Comparison of ENCODE assay signal across 8 cellular contexts in the genomic region with DNA sequence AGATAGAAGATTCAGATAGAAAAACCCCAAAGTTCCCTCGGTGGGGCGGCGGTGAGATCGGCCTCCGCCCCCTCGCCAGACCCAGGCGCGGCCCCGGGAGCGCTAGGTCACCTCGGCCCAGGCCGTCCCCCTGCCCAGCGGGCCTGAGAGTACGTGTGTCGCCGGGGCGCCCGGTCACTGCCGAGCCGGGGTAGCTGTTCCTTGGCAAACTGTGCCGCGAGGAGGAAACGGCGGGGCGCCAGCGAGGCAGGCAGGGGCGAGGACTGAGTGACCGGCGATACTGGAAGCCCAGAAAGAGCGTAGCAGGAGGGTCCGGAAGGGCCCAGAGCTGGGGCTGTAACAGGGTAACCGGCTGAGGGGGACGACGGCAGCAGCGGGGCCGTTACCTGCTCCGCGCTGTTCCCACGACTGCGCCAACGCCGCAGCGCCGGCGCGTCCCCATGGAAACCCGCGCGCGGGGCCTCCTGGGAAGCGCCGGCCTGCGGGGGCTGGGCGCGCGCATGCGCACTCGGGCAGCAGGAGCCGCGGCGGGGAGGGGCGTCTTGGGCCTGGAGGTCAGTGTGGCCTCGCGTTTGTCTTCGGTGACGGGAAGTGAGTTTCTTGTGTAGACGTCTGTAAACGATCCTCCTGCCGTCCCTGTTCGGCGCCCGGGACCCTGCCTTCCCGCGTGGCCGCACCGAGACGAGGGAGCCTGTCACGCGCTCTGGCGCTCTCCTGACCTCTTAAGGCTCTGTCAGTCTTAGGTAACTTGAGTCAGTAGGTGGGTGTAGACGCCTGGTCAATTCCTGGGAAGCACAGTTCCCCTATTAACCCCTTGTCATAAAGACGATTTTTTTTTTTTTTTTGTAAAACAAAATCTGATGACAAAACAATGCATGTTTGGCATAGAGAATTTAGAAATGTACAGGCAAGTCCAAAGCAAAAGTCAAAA. TPM values are rescaled to one million over a fixed set of nuclear protein-coding genes. Genes with fewer than 3 reads are reported as not detected.
DNase-seq lines count a peak whose midpoint lies in the region; ATAC-seq and TF ChIP-seq lines count a peak whose summit lies in the region.

LCA5L (minus strand) TSS at position 440 of the 931 bp plus-strand sequence. CDS start 17,285 bp downstream, outside the sequence.

- H3K4me1 Mint-ChIP-seq in WTC11, result peaks cover 33% of the 10 kb centered on the region

- POLR2A ChIA-PET in WTC11 (lab: Charles Lee), result no interaction called here

- no peaks in the 10 kb centered on the region for H3K36me3 Mint-ChIP-seq in WTC11

- H3K4me3 ChIP-seq in AG09309 (ENCODE audit: control insufficient read depth, low read depth, low read length), result peak within 1 kb of the TSS; percentile 65
- H3K4me3 ChIP-seq in cardiac fibroblast (replicated peaks in 1 of 2; ENCODE audit: low read depth in 2 of 2, low read length in 2 of 2), result peak within 1 kb of the TSS; percentile 83 to 92

- H3K27ac Mint-ChIP-seq in WTC11, result peak within 1 kb of the TSS; percentile 93

- peaks cover 6% of the 10 kb centered on the region for H3K9me3 Mint-ChIP-seq in WTC11

- H3K4me3 Mint-ChIP-seq in WTC11, result peak within 1 kb of the TSS; percentile 94

- CTCF ChIA-PET in WTC11 (lab: Charles Lee), result interaction anchor here (1.0 to 1.1 kb wide), 2 partner anchors 58 to 436 kb away, joined by 3 read pairs; no protein-coding TSS in a partner anchor

- no peak for DNase-seq in AG09309 (ENCODE audit: low read depth)
- peak; percentile 97 for DNase-seq in NCI-H2227 (lab: John Stamatoyannopoulos, UW; ENCODE audit: unreplicated experiment)
- DNase-seq in WTC11 (ENCODE audit: low spot score), result peak; percentile 93
- DNase-seq in cardiac fibroblast (ENCODE audit: low read depth in 2 of 2), result peak; percentile 93 to 94
- DNase-seq in islet precursor cell, result peak; percentile 97
- DNase-seq in stimulated activated CD4-positive, alpha-beta T cell treated with anti-CD3 and anti-CD28 coated beads, Interleukin-12 subunit alpha, Interleukin-12 subunit beta, amount 100 ng/mL, for 4 hours, result peak; percentile 90

- peak; percentile 92 for ATAC-seq in GM18907 (IDR thresholded peaks at IDR 0.05; ENCODE audit: unreplicated experiment)
- ATAC-seq in HG03139 (IDR thresholded peaks at IDR 0.05; ENCODE audit: unreplicated experiment), result peak; percentile 80
- peak; percentile 83 for ATAC-seq in WTC11

- H3K27me3 Mint-ChIP-seq in WTC11 (ENCODE audit: low read depth), result peaks cover 7% of the 10 kb centered on the region

- TF ChIP-seq CTCF in AG09309 (IDR thresholded peaks at IDR 0.05; ENCODE audit: control insufficient read depth, insufficient read depth, low read depth, low read length, missing control alignments), result peak; percentile 29
- TF ChIP-seq CTCF in WTC11 (IDR thresholded peaks at IDR 0.05), result no peak
- TF ChIP-seq CTCF in cardiac fibroblast (IDR thresholded peaks at IDR 0.05; ENCODE audit: low read depth, low read length), result peak; percentile 29

TF ChIP-seq in WTC11, 78 proteins besides CTCF, POLR2A, EP300 and RAD21 (continues in another document):
- TF ChIP-seq, protein P1, sequence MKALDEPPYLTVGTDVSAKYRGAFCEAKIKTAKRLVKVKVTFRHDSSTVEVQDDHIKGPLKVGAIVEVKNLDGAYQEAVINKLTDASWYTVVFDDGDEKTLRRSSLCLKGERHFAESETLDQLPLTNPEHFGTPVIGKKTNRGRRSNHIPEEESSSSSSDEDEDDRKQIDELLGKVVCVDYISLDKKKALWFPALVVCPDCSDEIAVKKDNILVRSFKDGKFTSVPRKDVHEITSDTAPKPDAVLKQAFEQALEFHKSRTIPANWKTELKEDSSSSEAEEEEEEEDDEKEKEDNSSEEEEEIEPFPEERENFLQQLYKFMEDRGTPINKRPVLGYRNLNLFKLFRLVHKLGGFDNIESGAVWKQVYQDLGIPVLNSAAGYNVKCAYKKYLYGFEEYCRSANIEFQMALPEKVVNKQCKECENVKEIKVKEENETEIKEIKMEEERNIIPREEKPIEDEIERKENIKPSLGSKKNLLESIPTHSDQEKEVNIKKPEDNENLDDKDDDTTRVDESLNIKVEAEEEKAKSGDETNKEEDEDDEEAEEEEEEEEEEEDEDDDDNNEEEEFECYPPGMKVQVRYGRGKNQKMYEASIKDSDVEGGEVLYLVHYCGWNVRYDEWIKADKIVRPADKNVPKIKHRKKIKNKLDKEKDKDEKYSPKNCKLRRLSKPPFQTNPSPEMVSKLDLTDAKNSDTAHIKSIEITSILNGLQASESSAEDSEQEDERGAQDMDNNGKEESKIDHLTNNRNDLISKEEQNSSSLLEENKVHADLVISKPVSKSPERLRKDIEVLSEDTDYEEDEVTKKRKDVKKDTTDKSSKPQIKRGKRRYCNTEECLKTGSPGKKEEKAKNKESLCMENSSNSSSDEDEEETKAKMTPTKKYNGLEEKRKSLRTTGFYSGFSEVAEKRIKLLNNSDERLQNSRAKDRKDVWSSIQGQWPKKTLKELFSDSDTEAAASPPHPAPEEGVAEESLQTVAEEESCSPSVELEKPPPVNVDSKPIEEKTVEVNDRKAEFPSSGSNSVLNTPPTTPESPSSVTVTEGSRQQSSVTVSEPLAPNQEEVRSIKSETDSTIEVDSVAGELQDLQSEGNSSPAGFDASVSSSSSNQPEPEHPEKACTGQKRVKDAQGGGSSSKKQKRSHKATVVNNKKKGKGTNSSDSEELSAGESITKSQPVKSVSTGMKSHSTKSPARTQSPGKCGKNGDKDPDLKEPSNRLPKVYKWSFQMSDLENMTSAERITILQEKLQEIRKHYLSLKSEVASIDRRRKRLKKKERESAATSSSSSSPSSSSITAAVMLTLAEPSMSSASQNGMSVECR (CRISPR knock-in tag; IDR thresholded peaks at IDR 0.05; ENCODE audit: borderline replicate concordance), result no peak
- TF ChIP-seq, protein P2, sequence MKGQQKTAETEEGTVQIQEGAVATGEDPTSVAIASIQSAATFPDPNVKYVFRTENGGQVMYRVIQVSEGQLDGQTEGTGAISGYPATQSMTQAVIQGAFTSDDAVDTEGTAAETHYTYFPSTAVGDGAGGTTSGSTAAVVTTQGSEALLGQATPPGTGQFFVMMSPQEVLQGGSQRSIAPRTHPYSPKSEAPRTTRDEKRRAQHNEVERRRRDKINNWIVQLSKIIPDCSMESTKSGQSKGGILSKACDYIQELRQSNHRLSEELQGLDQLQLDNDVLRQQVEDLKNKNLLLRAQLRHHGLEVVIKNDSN (CRISPR knock-in tag; IDR thresholded peaks at IDR 0.05), result no peak
- TF ChIP-seq MYBL2 (CRISPR knock-in tag; IDR thresholded peaks at IDR 0.05) (peak; percentile 72; the same call in 1 of the 2 replicates), SMAD3 (CRISPR knock-in tag; IDR thresholded peaks at IDR 0.05; ENCODE audit: borderline replicate concordance) (no peak), NFE2L1 (CRISPR knock-in tag; IDR thresholded peaks at IDR 0.05) (peak; percentile 50), CREB1 (CRISPR knock-in tag; IDR thresholded peaks at IDR 0.05) (no peak), ZNF232 (CRISPR knock-in tag; IDR thresholded peaks at IDR 0.05) (0 out of 2 replicates have a peak, but pooled peaks have one; percentile 45), SP1 (CRISPR knock-in tag; conservative IDR thresholded peaks at IDR 0.05) (no peak), CDX4 (CRISPR knock-in tag; IDR thresholded peaks at IDR 0.05; ENCODE audit: borderline replicate concordance) (0 out of 2 replicates have a peak, but pooled peaks have one; percentile 46)
- TF ChIP-seq, protein P3, sequence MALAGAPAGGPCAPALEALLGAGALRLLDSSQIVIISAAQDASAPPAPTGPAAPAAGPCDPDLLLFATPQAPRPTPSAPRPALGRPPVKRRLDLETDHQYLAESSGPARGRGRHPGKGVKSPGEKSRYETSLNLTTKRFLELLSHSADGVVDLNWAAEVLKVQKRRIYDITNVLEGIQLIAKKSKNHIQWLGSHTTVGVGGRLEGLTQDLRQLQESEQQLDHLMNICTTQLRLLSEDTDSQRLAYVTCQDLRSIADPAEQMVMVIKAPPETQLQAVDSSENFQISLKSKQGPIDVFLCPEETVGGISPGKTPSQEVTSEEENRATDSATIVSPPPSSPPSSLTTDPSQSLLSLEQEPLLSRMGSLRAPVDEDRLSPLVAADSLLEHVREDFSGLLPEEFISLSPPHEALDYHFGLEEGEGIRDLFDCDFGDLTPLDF (CRISPR knock-in tag; IDR thresholded peaks at IDR 0.05), result no peak
- TF ChIP-seq, protein P4, sequence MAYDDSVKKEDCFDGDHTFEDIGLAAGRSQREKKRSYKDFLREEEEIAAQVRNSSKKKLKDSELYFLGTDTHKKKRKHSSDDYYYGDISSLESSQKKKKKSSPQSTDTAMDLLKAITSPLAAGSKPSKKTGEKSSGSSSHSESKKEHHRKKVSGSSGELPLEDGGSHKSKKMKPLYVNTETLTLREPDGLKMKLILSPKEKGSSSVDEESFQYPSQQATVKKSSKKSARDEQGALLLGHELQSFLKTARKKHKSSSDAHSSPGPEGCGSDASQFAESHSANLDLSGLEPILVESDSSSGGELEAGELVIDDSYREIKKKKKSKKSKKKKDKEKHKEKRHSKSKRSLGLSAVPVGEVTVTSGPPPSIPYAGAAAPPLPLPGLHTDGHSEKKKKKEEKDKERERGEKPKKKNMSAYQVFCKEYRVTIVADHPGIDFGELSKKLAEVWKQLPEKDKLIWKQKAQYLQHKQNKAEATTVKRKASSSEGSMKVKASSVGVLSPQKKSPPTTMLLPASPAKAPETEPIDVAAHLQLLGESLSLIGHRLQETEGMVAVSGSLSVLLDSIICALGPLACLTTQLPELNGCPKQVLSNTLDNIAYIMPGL (CRISPR knock-in tag; IDR thresholded peaks at IDR 0.05), result peak; percentile 47; the same call in 1 of the 2 replicates

RNA-seq across cellular contexts. Expression of gene LCA5L, which starts in this region (rescaled TPM):
- 0.64 to 1.0 TPM (median 0.76 TPM) in 3 replicates for total RNA-seq in WTC11 (2021)
